In the genomic region with DNA sequence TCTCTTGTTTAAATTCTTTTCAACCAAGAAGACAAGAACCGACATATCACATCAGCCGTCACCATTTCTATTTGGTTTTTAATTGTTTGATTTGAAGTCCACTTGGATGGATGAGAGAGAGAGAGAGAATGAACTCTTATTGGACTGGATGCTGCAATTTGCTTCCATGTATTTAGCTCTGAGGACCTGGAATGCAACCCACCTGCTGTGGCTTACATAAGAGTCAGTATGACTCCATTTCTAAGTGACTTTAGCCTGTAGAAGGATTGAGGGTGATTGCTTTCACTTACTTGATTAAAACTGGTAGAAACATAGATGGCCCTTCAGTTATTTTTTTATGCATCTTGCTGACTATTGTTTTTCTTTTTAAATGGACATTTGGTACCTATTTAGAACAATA, we compare ENCODE assay signal across 19 cellular contexts.
A peak's percentile ranks its signal among the peaks of the same experiment; 100 is the strongest.
DNase-seq lines count a peak whose midpoint lies in the region; FAIRE-seq and TF ChIP-seq lines count a peak whose summit lies in the region.
"Had no signal": no experiment of that assay in that cellular context is flagged by ENCODE, and none has a peak within 500 bp of the region (broad histone marks: within the 10 kb centered on the region; RNA-seq: fewer than 3 reads in every experiment).

No MANE protein-coding gene starts in this region.

- no peak overlapping the region for H3K4ac ChIP-seq in H9 (ENCODE audit: low read depth, low read length)
- no peak overlapping the region for H3K4ac ChIP-seq in H1 (replicated peaks; ENCODE audit: insufficient read length, low read depth, low read length)

- TF ChIP-seq POLR2A in GM12892 (IDR thresholded peaks at IDR 0.05; ENCODE audit: low read depth, low read length): no peak
- TF ChIP-seq POLR2A in H1 (IDR thresholded peaks at IDR 0.05; ENCODE audit: control extremely low read depth in 1 of 2, low read depth in 2 of 2, low read length in 2 of 2): no peak

- H2BK12ac ChIP-seq in H9 (ENCODE audit: insufficient read length, low read depth, low read length) (no peak overlapping the region), H1 (ENCODE audit: low read depth, low read length) (no peak overlapping the region)

- H3K27ac Mint-ChIP-seq in H9: no peak overlapping the region
- H3K27ac Mint-ChIP-seq: CD4-positive, alpha-beta T cell had no signal

- H2AFZ ChIP-seq in H9 (ENCODE audit: low read length): no peak overlapping the region
- H2AFZ ChIP-seq in H1 (ENCODE audit: low read length): no peak overlapping the region
- no peak overlapping the region for H2AFZ ChIP-seq in SK-N-SH (ENCODE audit: low read depth)

- WGBS in H9 (ENCODE audit: extremely low coverage, insufficient read length, low lambda C conversion rate): no CpG with 5 or more reads among the region's 2 CpGs
- 92% methylated on average over 2 of the region's 2 CpGs; no CpG with 5 or more reads in 1 of the 2 experiments for WGBS in H1 (ENCODE audit: extremely low coverage in 1 of 2, insufficient coverage in 1 of 2, insufficient read length in 1 of 2, insufficient replicate concordance in 2 of 2, low coverage in 1 of 2, low lambda C conversion rate in 2 of 2, missing lambda C conversion rate in 1 of 2), 2 experiments
- 50% methylated on average over 2 of the region's 2 CpGs for WGBS in SK-N-SH (ENCODE audit: low lambda C conversion rate)

- H3K36me3 ChIP-seq in H1 (ENCODE audit: control insufficient read depth in 2 of 4, insufficient read depth in 4 of 4, low read length in 3 of 4) (no peaks in the 10 kb centered on the region), SK-N-SH (replicated peaks in 1 of 2; ENCODE audit: control insufficient read depth in 1 of 2, insufficient read depth in 2 of 2, low read length in 1 of 2) (no peaks in the 10 kb centered on the region)
- H3K36me3 ChIP-seq: HAP-1 had no signal

- H2BK15ac ChIP-seq in H9 (ENCODE audit: low read depth, low read length): no peak overlapping the region
- H2BK15ac ChIP-seq in H1 (ENCODE audit: low read length): no peak overlapping the region

- no peaks in the 10 kb centered on the region for H3K36me3 Mint-ChIP-seq in H9 (ENCODE audit: insufficient read depth in 1 of 3, low read depth in 3 of 3)

- POLR2A ChIA-PET in H1 (lab: Charles Lee; ENCODE audit: partially characterized antibody): no interaction called here
- POLR2A ChIA-PET in SK-N-SH (lab: Yijun Ruan, JAX): no interaction called here

- H4K5ac ChIP-seq in H9 (ENCODE audit: insufficient read length, low read depth, low read length) (no peak overlapping the region), H1 (ENCODE audit: insufficient read length, low read depth, low read length) (no peak overlapping the region)

- H4K20me1 ChIP-seq in H9 (ENCODE audit: control insufficient read depth, insufficient read depth, insufficient read length) (no peaks in the 10 kb centered on the region), H1 (replicated peaks in 1 of 2; ENCODE audit: control insufficient read depth in 1 of 2, insufficient read depth in 2 of 2, low read length in 2 of 2) (no peaks in the 10 kb centered on the region), SK-N-SH (ENCODE audit: insufficient read depth) (no peaks in the 10 kb centered on the region)

- DNase-seq in GM12892 (ENCODE audit: insufficient read length): no peak
- no peak for DNase-seq in H9
- DNase-seq in H1 (ENCODE audit: low read depth in 1 of 2, low spot score in 2 of 2): no peak
- DNase-seq in NCI-H345 (lab: John Stamatoyannopoulos, UW): no peak
- no peak for DNase-seq in inferior parietal cortex (ENCODE audit: extremely low spot score)
- DNase-seq in SK-N-SH: no peak
- DNase-seq in GOT3 (lab: John Stamatoyannopoulos, UW): no peak
- DNase-seq: AML-193; CD4-positive, alpha-beta T cell; DMS79 treated with DMSO at 0.1 percent for 48 hours; Karpas-422; KBM-7 had no signal

- no peak overlapping the region for H3K27ac ChIP-seq in H9 (ENCODE audit: insufficient read length, low read depth, low read length)
- no peak overlapping the region for H3K27ac ChIP-seq in H1 (ENCODE audit: low read depth, low read length)
- H3K27ac ChIP-seq in SK-N-SH (ENCODE audit: low read depth in 2 of 2, low read length in 1 of 2): no peak overlapping the region
- H3K27ac ChIP-seq: C4-2B had no signal

- no peak overlapping the region for H3K18ac ChIP-seq in H9 (ENCODE audit: insufficient read length, low read depth, low read length)
- no peak overlapping the region for H3K18ac ChIP-seq in H1 (ENCODE audit: extremely low read depth, low read length)

- H3K79me1 ChIP-seq in H9 (ENCODE audit: insufficient read depth, low read depth, low read length, poor library complexity, severe bottlenecking) (no peaks in the 10 kb centered on the region), H1 (ENCODE audit: low read depth, low read length) (no peaks in the 10 kb centered on the region)

- H3K27me3 ChIP-seq in H9 (ENCODE audit: insufficient read depth, low read length) (no peaks in the 10 kb centered on the region), H1 (replicated peaks in 1 of 4; ENCODE audit: control insufficient read depth in 3 of 4, extremely low read depth in 1 of 4, insufficient read depth in 3 of 4, low read length in 3 of 4) (no peaks in the 10 kb centered on the region), SK-N-SH (ENCODE audit: insufficient read depth) (no peaks in the 10 kb centered on the region)

- no peak overlapping the region for H3K23ac ChIP-seq in H9 (ENCODE audit: insufficient read length, low read depth, low read length)
- no peak overlapping the region for H3K23ac ChIP-seq in H1 (ENCODE audit: insufficient read length)

- H3K79me2 ChIP-seq in H9 (ENCODE audit: insufficient read depth, low read length): no peaks in the 10 kb centered on the region
- no peaks in the 10 kb centered on the region for H3K79me2 ChIP-seq in H1 (ENCODE audit: control insufficient read depth in 1 of 2, insufficient read depth in 2 of 2, low read length in 2 of 2)
- no peaks in the 10 kb centered on the region for H3K79me2 ChIP-seq in SK-N-SH (ENCODE audit: insufficient read depth)

- H4K8ac ChIP-seq in H9 (replicated peaks; ENCODE audit: insufficient read length, low read depth, low read length): no peak overlapping the region
- no peak overlapping the region for H4K8ac ChIP-seq in H1 (ENCODE audit: extremely low read depth, insufficient read depth, low read length)

- H3K27me3 Mint-ChIP-seq in H9 (ENCODE audit: low read depth): no peaks in the 10 kb centered on the region; the same call in none of the 2 replicates
- H3K27me3 Mint-ChIP-seq: CD4-positive, alpha-beta T cell; IgD-negative memory B cell had no signal

- CTCF ChIA-PET in H1 (lab: Charles Lee; ENCODE audit: partially characterized antibody): no interaction called here
- CTCF ChIA-PET in SK-N-SH (lab: Yijun Ruan, JAX): no interaction called here

- FAIRE-seq in GM12892 (lab: Jason Lieb, UNC) (peak; percentile 21), H1 (lab: Jason Lieb, UNC) (no peak)
- FAIRE-seq: A204.1, GM12878, GM19239, HepG2 had no signal

- H2BK5ac ChIP-seq in H9 (ENCODE audit: insufficient read length, low read length) (no peak overlapping the region), H1 (ENCODE audit: low read depth, low read length) (no peak overlapping the region)

- TF ChIP-seq RAD21 in H1 (IDR thresholded peaks at IDR 0.05 in 1 of 2, conservative IDR thresholded peaks at IDR 0.05 in 1 of 2; ENCODE audit: low read depth in 2 of 2, low read length in 2 of 2) (no peak), SK-N-SH (IDR thresholded peaks at IDR 0.05; ENCODE audit: low read length) (no peak)

- no peaks in the 10 kb centered on the region for H3K4me1 Mint-ChIP-seq in H9

- no peak overlapping the region for H2AK5ac ChIP-seq in H9 (ENCODE audit: insufficient read length, low read length)
- H2AK5ac ChIP-seq in H1 (ENCODE audit: low read depth, low read length): no peak overlapping the region

- H3K4me3 ChIP-seq in H1 (ENCODE audit: extremely low read depth in 1 of 4, insufficient read depth in 2 of 4, low read depth in 3 of 4, low read length in 4 of 4) (no peak overlapping the region), SK-N-SH (ENCODE audit: low read depth in 2 of 2, low read length in 1 of 2) (no peak overlapping the region)
- H3K4me3 ChIP-seq: GM12878, HAP-1 had no signal

- H2BK20ac ChIP-seq in H9 (ENCODE audit: low read depth, low read length, poor library complexity, severe bottlenecking) (no peak overlapping the region), H1 (ENCODE audit: low read length) (no peak overlapping the region)

- H3K4me1 ChIP-seq in H9 (ENCODE audit: insufficient read depth, low read length) (no peaks in the 10 kb centered on the region), H1 (replicated peaks in 1 of 4; ENCODE audit: control insufficient read depth in 3 of 4, insufficient read depth in 4 of 4, low read length in 3 of 4) (no peaks in the 10 kb centered on the region), SK-N-SH (ENCODE audit: control insufficient read depth in 1 of 2, insufficient read depth in 2 of 2, low read depth in 1 of 2, low read length in 1 of 2) (no peaks in the 10 kb centered on the region)
- H3K4me1 ChIP-seq: HAP-1 had no signal

- no peaks in the 10 kb centered on the region for H3F3A ChIP-seq in SK-N-SH (replicated peaks; ENCODE audit: insufficient read depth)

- no peaks in the 10 kb centered on the region for H3K9me3 ChIP-seq in H9 (ENCODE audit: control insufficient read depth, low read depth, low read length)
- H3K9me3 ChIP-seq in H1 (ENCODE audit: insufficient read depth in 2 of 2, low read depth in 1 of 2, low read length in 1 of 2): no peaks in the 10 kb centered on the region
- H3K9me3 ChIP-seq in SK-N-SH: no peaks in the 10 kb centered on the region
- H3K9me3 ChIP-seq: HAP-1 had no signal

- H4K91ac ChIP-seq in H9 (ENCODE audit: insufficient read length, low read depth, low read length): no peak overlapping the region
- H4K91ac ChIP-seq in H1 (replicated peaks; ENCODE audit: insufficient read length, low read length): no peak overlapping the region

- no peak overlapping the region for H3K14ac ChIP-seq in H9 (ENCODE audit: insufficient read depth, low read length)
- no peak overlapping the region for H3K14ac ChIP-seq in H1 (ENCODE audit: insufficient read length)

- no peak overlapping the region for H3K4me3 Mint-ChIP-seq in H9
- H3K4me3 Mint-ChIP-seq: CD4-positive, alpha-beta T cell had no signal

- no peaks in the 10 kb centered on the region for H3K9me2 ChIP-seq in SK-N-SH

- no peak overlapping the region for H3K4me2 ChIP-seq in H9 (ENCODE audit: insufficient read depth, insufficient read length, low read length)
- no peak overlapping the region for H3K4me2 ChIP-seq in H1 (ENCODE audit: insufficient read depth in 1 of 2, low read depth in 2 of 2, low read length in 2 of 2)
- H3K4me2 ChIP-seq in SK-N-SH: no peak overlapping the region

- peak overlapping the region; percentile 9 for H2BK120ac ChIP-seq in H9 (ENCODE audit: low read depth, low read length, poor library complexity, severe bottlenecking)
- no peak overlapping the region for H2BK120ac ChIP-seq in H1 (replicated peaks; ENCODE audit: low read depth, low read length)

- H3K23me2 ChIP-seq in H9 (ENCODE audit: insufficient read length, low read depth, low read length, poor library complexity, severe bottlenecking) (no peaks in the 10 kb centered on the region), H1 (ENCODE audit: low read depth, low read length) (no peaks in the 10 kb centered on the region)

- no peak overlapping the region for H3T11ph ChIP-seq in H9 (ENCODE audit: low read length)

- H3K56ac ChIP-seq in H9 (ENCODE audit: insufficient read length, low read depth, low read length): no peak overlapping the region
- no peak overlapping the region for H3K56ac ChIP-seq in H1 (replicated peaks; ENCODE audit: insufficient read length, low read depth, low read length)

- H3K9me3 Mint-ChIP-seq in H9: no peaks in the 10 kb centered on the region; a peak in 1 of 5 replicates
- H3K9me3 Mint-ChIP-seq: IgD-negative memory B cell had no signal

- no peak for TF ChIP-seq CTCF in H9 (conservative IDR thresholded peaks at IDR 0.05)
- TF ChIP-seq CTCF in H1 (IDR thresholded peaks at IDR 0.05; ENCODE audit: control extremely low read depth in 1 of 3, insufficient read depth in 1 of 3, low read depth in 1 of 3, low read length in 3 of 3): no peak
- no peak for TF ChIP-seq CTCF in SK-N-SH (IDR thresholded peaks at IDR 0.05)

- H3K9ac ChIP-seq in H9 (ENCODE audit: extremely low read depth, insufficient read length, low read length) (no peak overlapping the region), H1 (replicated peaks in 1 of 4; ENCODE audit: extremely low read depth in 1 of 4, low read depth in 3 of 4, low read length in 3 of 4) (no peak overlapping the region), SK-N-SH (no peak overlapping the region)

- TF ChIP-seq EP300 in H1 (IDR thresholded peaks at IDR 0.05; ENCODE audit: borderline replicate concordance in 1 of 2, low read depth in 2 of 2, low read length in 2 of 2) (no peak), SK-N-SH (IDR thresholded peaks at IDR 0.05; ENCODE audit: borderline replicate concordance in 1 of 2, low read depth in 1 of 2, low read length in 1 of 2) (no peak)
